ENCODE assay signal across 1 cellular context in the genomic region with DNA sequence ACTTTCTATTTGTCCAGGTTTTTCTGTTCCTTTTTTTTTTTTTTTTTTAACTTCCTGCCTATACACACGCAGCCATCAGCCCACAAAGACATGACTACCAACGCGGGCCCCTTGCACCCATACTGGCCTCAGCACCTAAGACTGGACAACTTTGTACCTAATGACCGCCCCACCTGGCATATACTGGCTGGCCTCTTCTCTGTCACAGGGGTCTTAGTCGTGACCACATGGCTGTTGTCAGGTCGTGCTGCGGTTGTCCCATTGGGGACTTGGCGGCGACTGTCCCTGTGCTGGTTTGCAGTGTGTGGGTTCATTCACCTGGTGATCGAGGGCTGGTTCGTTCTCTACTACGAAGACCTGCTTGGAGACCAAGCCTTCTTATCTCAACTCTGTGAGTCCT.
TF ChIP-seq lines count a peak whose summit lies in the region.

No MANE protein-coding gene starts in this region.

TF ChIP-seq in WTC11, 78 proteins besides CTCF, POLR2A, EP300 and RAD21:
- TF ChIP-seq, protein P1, sequence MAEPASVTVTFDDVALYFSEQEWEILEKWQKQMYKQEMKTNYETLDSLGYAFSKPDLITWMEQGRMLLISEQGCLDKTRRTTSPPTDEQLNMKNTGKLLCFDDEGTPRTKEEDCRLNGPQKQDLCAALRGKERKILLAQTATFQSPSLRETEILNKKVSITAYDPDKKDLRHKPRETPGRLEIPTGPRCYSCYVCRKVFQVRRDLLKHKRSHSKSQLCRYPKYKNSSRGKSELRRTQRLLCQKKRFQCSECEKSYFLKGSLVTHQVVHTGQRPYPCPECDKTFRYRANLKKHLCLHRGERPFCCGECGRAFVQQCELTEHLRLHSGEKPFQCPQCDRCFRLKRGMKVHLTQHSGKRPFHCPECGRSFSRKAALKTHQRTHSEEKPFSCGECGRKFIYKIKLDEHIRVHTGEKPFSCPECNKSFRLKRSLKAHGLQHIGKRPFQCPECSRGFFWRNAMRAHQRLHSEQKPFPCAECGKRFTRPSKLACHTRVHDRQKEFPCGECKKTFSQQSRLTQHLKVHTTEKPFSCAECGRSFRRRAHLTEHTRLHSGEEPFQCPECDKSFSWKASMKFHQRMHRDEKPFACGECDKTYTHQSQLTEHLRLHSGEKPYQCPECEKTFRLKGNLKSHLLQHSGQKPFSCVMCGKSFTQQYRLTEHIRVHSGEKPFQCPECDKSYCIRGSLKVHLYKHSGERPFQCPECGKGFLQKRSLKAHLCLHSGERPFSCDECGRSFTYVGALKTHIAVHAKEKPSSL (CRISPR knock-in tag; conservative IDR thresholded peaks at IDR 0.05), result no peak
- TF ChIP-seq, protein P2, sequence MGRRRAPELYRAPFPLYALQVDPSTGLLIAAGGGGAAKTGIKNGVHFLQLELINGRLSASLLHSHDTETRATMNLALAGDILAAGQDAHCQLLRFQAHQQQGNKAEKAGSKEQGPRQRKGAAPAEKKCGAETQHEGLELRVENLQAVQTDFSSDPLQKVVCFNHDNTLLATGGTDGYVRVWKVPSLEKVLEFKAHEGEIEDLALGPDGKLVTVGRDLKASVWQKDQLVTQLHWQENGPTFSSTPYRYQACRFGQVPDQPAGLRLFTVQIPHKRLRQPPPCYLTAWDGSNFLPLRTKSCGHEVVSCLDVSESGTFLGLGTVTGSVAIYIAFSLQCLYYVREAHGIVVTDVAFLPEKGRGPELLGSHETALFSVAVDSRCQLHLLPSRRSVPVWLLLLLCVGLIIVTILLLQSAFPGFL (CRISPR knock-in tag; IDR thresholded peaks at IDR 0.05; ENCODE audit: borderline replicate concordance), result no peak
